In genomic region chr5:38119836-38120235, GRCh38 we compare ENCODE assay signal across 27 cellular contexts.
"Had no signal": no experiment of that assay in that cellular context is flagged by ENCODE, and none has a peak within 500 bp of the region (broad histone marks: within the 10 kb centered on the region; RNA-seq: fewer than 3 reads in every experiment).

No MANE protein-coding gene starts in this region.

- H3K4me3 ChIP-seq: neural progenitor cell, pancreas, psoas muscle, skin epidermis, smooth muscle cell, spleen, stomach, tibial artery, transverse colon, upper lobe of right lung, uterus had no signal

- H3K4me3 Mint-ChIP-seq: naive thymus-derived CD4-positive, alpha-beta T cell; natural killer cell; nephron; neural progenitor cell; stimulated activated effector memory CD8-positive, alpha-beta T cell treated with anti-CD3 and anti-CD28 coated beads, Interleukin-12 subunit alpha, Interleukin-12 subunit beta, amount 100 ng/mL, for 72 hours; stimulated activated naive B cell treated with anti-CD40 and anti-IgM and Interleukin-4, amounts not matched to agents 10 μg/mL and 1 μg/mL and 100 μg/mL, for 72 hours; stimulated activated naive CD8-positive, alpha-beta T cell treated with anti-CD3 and anti-CD28 coated beads, Interleukin-15, Interleukin-2, amounts not matched to agents 100 ng/mL and 50 ng/mL, for 24 hours; type B pancreatic cell had no signal

- H3K36me3 Mint-ChIP-seq: neural progenitor cell; stimulated activated effector memory CD8-positive, alpha-beta T cell treated with anti-CD3 and anti-CD28 coated beads, Interleukin-12 subunit alpha, Interleukin-12 subunit beta, amount 100 ng/mL, for 72 hours; stimulated activated naive B cell treated with anti-CD40 and anti-IgM and Interleukin-4, amounts not matched to agents 10 μg/mL and 1 μg/mL and 100 μg/mL, for 72 hours; type B pancreatic cell had no signal

- ATAC-seq: naive thymus-derived CD4-positive, alpha-beta T cell; natural killer cell; pancreas; psoas muscle; right cardiac atrium; sciatic nerve; stimulated activated effector memory CD8-positive, alpha-beta T cell treated with anti-CD3 and anti-CD28 coated beads, Interleukin-12 subunit alpha, Interleukin-12 subunit beta, amount 100 ng/mL, for 72 hours; stimulated activated naive B cell treated with anti-CD40 and anti-IgM and Interleukin-4, amounts not matched to agents 10 μg/mL and 1 μg/mL and 100 μg/mL, for 72 hours; upper lobe of right lung had no signal

- H3K27ac Mint-ChIP-seq: naive thymus-derived CD4-positive, alpha-beta T cell; natural killer cell; neural progenitor cell; progenitor cell of endocrine pancreas; stimulated activated effector memory CD8-positive, alpha-beta T cell treated with anti-CD3 and anti-CD28 coated beads, Interleukin-12 subunit alpha, Interleukin-12 subunit beta, amount 100 ng/mL, for 72 hours; stimulated activated naive B cell treated with anti-CD40 and anti-IgM and Interleukin-4, amounts not matched to agents 10 μg/mL and 1 μg/mL and 100 μg/mL, for 72 hours; stimulated activated naive CD8-positive, alpha-beta T cell treated with anti-CD3 and anti-CD28 coated beads, Interleukin-15, Interleukin-2, amounts not matched to agents 100 ng/mL and 50 ng/mL, for 24 hours; type B pancreatic cell had no signal

- DNase-seq: naive thymus-derived CD4-positive, alpha-beta T cell; natural killer cell; pancreas; posterior cingulate gyrus; psoas muscle; right cardiac atrium; spleen; stimulated activated CD4-positive, alpha-beta T cell treated with anti-CD3 and anti-CD28 coated beads, Interleukin-12 subunit alpha, Interleukin-12 subunit beta, amount 100 ng/mL, for 4 hours; stimulated activated CD4-positive, alpha-beta T cell treated with anti-CD3 and anti-CD28 coated beads, Interleukin-1b, Interleukin-23, amount 100 ng/mL, for 48 hours; stimulated activated CD4-positive, alpha-beta T cell treated with anti-CD3 and anti-CD28 coated beads, Interleukin-2, amount 100 ng/mL, for 48 hours; stimulated activated CD4-positive, alpha-beta T cell treated with anti-CD3 and anti-CD28 coated beads, Interleukin-4, amount 100 ng/mL, for 24 hours; stimulated activated naive B cell treated with anti-CD40 and anti-IgM and Interleukin-4, amounts not matched to agents 10 μg/mL and 1 μg/mL and 100 μg/mL, for 72 hours; stimulated activated naive CD4-positive, alpha-beta T cell treated with Interleukin-2 at 50 U/mL for 16 hours; stomach; tibial artery; transverse colon; upper lobe of right lung; uterus had no signal

- H3K4me1 ChIP-seq: neural progenitor cell, pancreas, psoas muscle, spleen, stomach, tibial artery, transverse colon, upper lobe of right lung, uterus had no signal

- H3K36me3 ChIP-seq: neural progenitor cell, pancreas, spleen, stomach, tibial artery, transverse colon, upper lobe of right lung, uterus had no signal

- H2AFZ ChIP-seq: neural progenitor cell had no signal

- H3K27ac ChIP-seq: neural progenitor cell, pancreas, psoas muscle, skin epidermis, spleen, stomach, tibial artery, transverse colon, upper lobe of right lung, uterus had no signal

- H3K9me3 Mint-ChIP-seq: neural progenitor cell, type B pancreatic cell had no signal

- H3K9me3 ChIP-seq: pancreas, psoas muscle, spleen, stomach, tibial artery, transverse colon, upper lobe of right lung, uterus had no signal

- H3K27me3 Mint-ChIP-seq: progenitor cell of endocrine pancreas; stimulated activated naive CD8-positive, alpha-beta T cell treated with anti-CD3 and anti-CD28 coated beads, Interleukin-15, Interleukin-2, amounts not matched to agents 100 ng/mL and 50 ng/mL, for 24 hours; type B pancreatic cell had no signal

- H3K4me1 Mint-ChIP-seq: naive thymus-derived CD4-positive, alpha-beta T cell; neural progenitor cell had no signal

- H3K4me2 ChIP-seq: neural progenitor cell, smooth muscle cell had no signal

- H3K27me3 ChIP-seq: neural progenitor cell, pancreas, spleen, stomach, tibial artery, transverse colon, upper lobe of right lung, uterus had no signal
